ENCODE assay signal across 13 cellular contexts in genomic region chr1:214581785-214582184, GRCh38. TPM values are rescaled to one million over a fixed set of nuclear protein-coding genes. Genes with fewer than 3 reads are reported as not detected.
DNase-seq lines count a peak whose midpoint lies in the region; ATAC-seq and TF ChIP-seq lines count a peak whose summit lies in the region.
"Had no signal": no experiment of that assay in that cellular context is flagged by ENCODE, and none has a peak within 500 bp of the region (broad histone marks: within the 10 kb centered on the region; RNA-seq: fewer than 3 reads in every experiment).

No MANE protein-coding gene starts in this region.

- DNase-seq in AG10803 (ENCODE audit: low read depth) (peak; percentile 96), HPDE6-E6E7 (ENCODE audit: extremely low spot score) (peak; percentile 67), adipocyte (ENCODE audit: low read depth) (peak; percentile 56), iPS-NIHi7 (ENCODE audit: extremely low spot score) (peak; percentile 37), erythroblast (lab: John Stamatoyannopoulos, UW) (no peak), vagina (ENCODE audit: extremely low spot score in 2 of 2) (no peak)
- no peak for DNase-seq in stimulated activated naive CD4-positive, alpha-beta T cell (lab: John Stamatoyannopoulos, UW)
- DNase-seq: activated CD4-positive, alpha-beta T cell treated with anti-CD3 and anti-CD28 coated beads for 4 hours; aorta; naive B cell; stimulated activated CD4-positive, alpha-beta T cell treated with anti-CD3 and anti-CD28 coated beads, Interleukin-4, amount 100 ng/mL, for 1 hour; upper lobe of left lung had no signal

- no peak overlapping the region for H3K27ac ChIP-seq in vagina
- H3K27ac ChIP-seq: upper lobe of left lung had no signal

- TF ChIP-seq CTCF in AG10803 (conservative IDR thresholded peaks at IDR 0.05; ENCODE audit: low read length) (no peak), vagina (IDR thresholded peaks at IDR 0.05) (no peak)

- peaks cover 2% of the 10 kb centered on the region for H3K9me3 ChIP-seq in adipocyte (ENCODE audit: control insufficient read depth, low read length)
- no peaks in the 10 kb centered on the region for H3K9me3 ChIP-seq in vagina

- intact Hi-C loops in vagina (cut with DNase I) = no loop called here

- no peak for ATAC-seq in GM21737 (IDR thresholded peaks at IDR 0.05; ENCODE audit: unreplicated experiment)

- peaks cover 21% of the 10 kb centered on the region for H3K4me1 ChIP-seq in adipocyte (ENCODE audit: control insufficient read depth, insufficient read depth, low read length)
- H3K4me1 ChIP-seq in vagina = peaks cover 17% of the 10 kb centered on the region
- H3K4me1 ChIP-seq: upper lobe of left lung had no signal

- H3K9ac ChIP-seq in adipocyte (ENCODE audit: low read length) = no peak overlapping the region

- no peaks in the 10 kb centered on the region for H3K36me3 ChIP-seq in adipocyte (ENCODE audit: control insufficient read depth, insufficient read depth, low read length, severe bottlenecking)
- H3K36me3 ChIP-seq in vagina = no peaks in the 10 kb centered on the region
- H3K36me3 ChIP-seq: upper lobe of left lung had no signal

- H3K27me3 ChIP-seq in adipocyte (replicated peaks; ENCODE audit: control insufficient read depth, insufficient read depth, low read length) (no peaks in the 10 kb centered on the region), vagina (no peaks in the 10 kb centered on the region)
- H3K27me3 ChIP-seq: upper lobe of left lung had no signal

- no peak overlapping the region for H3K4me3 ChIP-seq in AG10803 (ENCODE audit: low read length)
- H3K4me3 ChIP-seq in adipocyte (ENCODE audit: low read length) = no peak overlapping the region
- no peak overlapping the region for H3K4me3 ChIP-seq in vagina
- H3K4me3 ChIP-seq: upper lobe of left lung had no signal

- TF ChIP-seq POLR2A in erythroblast (IDR thresholded peaks at IDR 0.05; ENCODE audit: low read length) (no peak), vagina (IDR thresholded peaks at IDR 0.05) (no peak)

RNA-seq across cellular contexts. Expression of gene CENPF, which starts 21.2 kb away (rescaled TPM):
- 6.4 TPM for total RNA-seq in vagina

RNA-seq across cellular contexts. Expression of gene PTPN14, which starts 30.4 kb away (rescaled TPM):
- total RNA-seq in vagina = 24.3 TPM

Comparison
In these comparisons a context has a peak if more than half of its experiments do, and no peak if none do; other contexts are left out.
1. DNase-seq: peak in AG10803 (single experiment), HPDE6-E6E7 (single experiment), adipocyte (single experiment) and iPS-NIHi7 (single experiment); none in erythroblast (0 of 2), vagina (0 of 2) and stimulated activated naive CD4-positive, alpha-beta T cell (0 of 6).